In genomic region chr22:24247564-24248344, GRCh38 we compare ENCODE assay signal across 8 cellular contexts. TPM values are rescaled to one million over a fixed set of nuclear protein-coding genes. Genes with fewer than 3 reads are reported as not detected.
DNase-seq lines count a peak whose midpoint lies in the region; ATAC-seq, FAIRE-seq and TF ChIP-seq lines count a peak whose summit lies in the region.

No MANE protein-coding gene starts in this region.

- peak; percentile 90 for FAIRE-seq in endothelial cell of umbilical vein (lab: Jason Lieb, UNC)

- DNase-seq in AG04450 (ENCODE audit: low read depth, low spot score): peak; percentile 90
- DNase-seq in NCI-H526 treated with DMSO at 0.1 percent for 48 hours (lab: John Stamatoyannopoulos, UW): peak; percentile 6
- DNase-seq in activated CD4-positive, alpha-beta T cell treated with anti-CD3 and anti-CD28 coated beads, Interleukin-2, amount 50 U/mL, for 48 hours: peak; percentile 54 to 66
- DNase-seq in endothelial cell of umbilical vein (ENCODE audit: low read depth, low spot score): peak; percentile 81
- peak; percentile 68 to 81 for DNase-seq in mesothelial cell of epicardium (ENCODE audit: low spot score in 2 of 2, unreplicated experiment in 2 of 2)

- H3K36me3 ChIP-seq in endothelial cell of umbilical vein (ENCODE audit: control insufficient read depth in 2 of 2, extremely low read depth in 1 of 2, insufficient read depth in 2 of 2, low read length in 2 of 2): no peaks in the 10 kb centered on the region

- H3K27ac ChIP-seq in AG04450 (ENCODE audit: low read depth, low read length): peak overlapping the region; percentile 98
- H3K27ac ChIP-seq in endothelial cell of umbilical vein (ENCODE audit: insufficient read depth, low read depth, low read length): peak overlapping the region; percentile 0

- TF ChIP-seq POLR2A in endothelial cell of umbilical vein (IDR thresholded peaks at IDR 0.05; ENCODE audit: low read depth, low read length): peak; percentile 33

- H3K27me3 ChIP-seq in AG04450 (ENCODE audit: control insufficient read depth, insufficient read depth, low read length) (no peaks in the 10 kb centered on the region), endothelial cell of umbilical vein (ENCODE audit: control insufficient read depth in 2 of 2, insufficient read depth in 2 of 2, low read length in 2 of 2) (no peaks in the 10 kb centered on the region)

- no peak overlapping the region for H3K9ac ChIP-seq in endothelial cell of umbilical vein (replicated peaks; ENCODE audit: extremely low read depth, insufficient read depth, low read length)

- H3K9me1 ChIP-seq in endothelial cell of umbilical vein (replicated peaks; ENCODE audit: control insufficient read depth, extremely low read depth, insufficient read depth, low read length): no peaks in the 10 kb centered on the region

- H3K4me2 ChIP-seq in endothelial cell of umbilical vein (ENCODE audit: insufficient read depth, low read length): no peak overlapping the region

- no peaks in the 10 kb centered on the region for H3K27me3 Mint-ChIP-seq in mesothelial cell of epicardium (ENCODE audit: low read depth)
- H3K27me3 Mint-ChIP-seq in stimulated activated memory B cell treated with anti-CD40 and anti-IgM and Interleukin-4, amounts not matched to agents 10 μg/mL and 1 μg/mL and 100 μg/mL, for 72 hours: no peaks in the 10 kb centered on the region

- H3K4me1 ChIP-seq in endothelial cell of umbilical vein (ENCODE audit: control insufficient read depth, extremely low read depth, insufficient read depth, low read length): peaks cover 32% of the 10 kb centered on the region

- H3K79me2 ChIP-seq in endothelial cell of umbilical vein (ENCODE audit: control insufficient read depth, insufficient read depth, low read length): peaks cover 8% of the 10 kb centered on the region

- H3K4me1 Mint-ChIP-seq in mesothelial cell of epicardium: peaks cover 42% of the 10 kb centered on the region
- H3K4me1 Mint-ChIP-seq in stimulated activated memory B cell treated with anti-CD40 and anti-IgM and Interleukin-4, amounts not matched to agents 10 μg/mL and 1 μg/mL and 100 μg/mL, for 72 hours: peaks cover 22% of the 10 kb centered on the region

- no peak overlapping the region for H3K4me3 ChIP-seq in AG04450 (ENCODE audit: low read depth, low read length)
- no peak overlapping the region for H3K4me3 ChIP-seq in GM12875 (ENCODE audit: low read depth, low read length)
- no peak overlapping the region for H3K4me3 ChIP-seq in endothelial cell of umbilical vein (replicated peaks in 1 of 3; ENCODE audit: insufficient read depth in 1 of 3, low read depth in 1 of 3, low read length in 3 of 3)

- intact Hi-C loops in endothelial cell of umbilical vein (cut with micrococcal nuclease): loop anchor here (1.0 to 10.0 kb wide), 2 partner anchors 58 to 293 kb away; no protein-coding TSS in a partner anchor

- H3K9me3 ChIP-seq in AG04450 (ENCODE audit: control insufficient read depth, insufficient read depth, low read length) (no peaks in the 10 kb centered on the region), endothelial cell of umbilical vein (replicated peaks; ENCODE audit: control insufficient read depth, insufficient read depth, low read length) (no peaks in the 10 kb centered on the region)

- H3K27ac Mint-ChIP-seq in mesothelial cell of epicardium: peak overlapping the region; percentile 30
- H3K27ac Mint-ChIP-seq in stimulated activated memory B cell treated with anti-CD40 and anti-IgM and Interleukin-4, amounts not matched to agents 10 μg/mL and 1 μg/mL and 100 μg/mL, for 72 hours: no peak overlapping the region

- H2AFZ ChIP-seq in endothelial cell of umbilical vein (ENCODE audit: low read depth, low read length): peak overlapping the region; percentile 20

- no peaks in the 10 kb centered on the region for H3K9me3 Mint-ChIP-seq in mesothelial cell of epicardium
- no peaks in the 10 kb centered on the region for H3K9me3 Mint-ChIP-seq in stimulated activated memory B cell treated with anti-CD40 and anti-IgM and Interleukin-4, amounts not matched to agents 10 μg/mL and 1 μg/mL and 100 μg/mL, for 72 hours

- ATAC-seq in stimulated activated memory B cell treated with anti-CD40 and anti-IgM and Interleukin-4, amounts not matched to agents 10 μg/mL and 1 μg/mL and 100 μg/mL, for 72 hours: peak; percentile 65
- no peak for ATAC-seq in GM19463 (IDR thresholded peaks at IDR 0.05; ENCODE audit: unreplicated experiment)

- H4K20me1 ChIP-seq in endothelial cell of umbilical vein (replicated peaks; ENCODE audit: control insufficient read depth, extremely low read depth, insufficient read depth, low read length): no peaks in the 10 kb centered on the region

- POLR2A ChIA-PET in AG04450 (lab: Yijun Ruan, JAX) (interaction anchor here (0.9 to 1.2 kb wide), 2 partner anchors 50 to 58 kb away, joined by 3 to 14 read pairs; no protein-coding TSS in a partner anchor), endothelial cell of umbilical vein (lab: Charles Lee) (interaction anchor here (0.6 to 1.1 kb wide), 2 partner anchors 38 to 58 kb away, joined by 4 read pairs; no protein-coding TSS in a partner anchor)

- CTCF ChIA-PET in AG04450 (lab: Charles Lee): interaction anchor here (0.8 to 1.3 kb wide), 6 partner anchors 40 to 140 kb away, joined by 3 to 23 read pairs (median 3); no protein-coding TSS in a partner anchor
- CTCF ChIA-PET in endothelial cell of umbilical vein (lab: Charles Lee): interaction anchor here (0.6 to 5.5 kb wide), 14 partner anchors 13 to 186 kb away, joined by 3 to 164 read pairs (median 4); no protein-coding TSS in a partner anchor

- TF ChIP-seq CTCF in AG04450 (IDR thresholded peaks at IDR 0.05; ENCODE audit: low read depth, low read length): peak; percentile 88
- peak; percentile 82 for TF ChIP-seq CTCF in GM12875 (IDR thresholded peaks at IDR 0.05; ENCODE audit: borderline replicate concordance, insufficient read depth, low read depth, low read length)
- TF ChIP-seq CTCF in endothelial cell of umbilical vein (IDR thresholded peaks at IDR 0.05; ENCODE audit: extremely low read depth in 1 of 2, insufficient read depth in 1 of 2, low read depth in 1 of 2, low read length in 2 of 2): peak; percentile 77 to 95
- peak; percentile 72 for TF ChIP-seq CTCF in mesothelial cell of epicardium (IDR thresholded peaks at IDR 0.05; ENCODE audit: unreplicated experiment)

- H3K4me3 Mint-ChIP-seq in mesothelial cell of epicardium: no peak overlapping the region
- H3K4me3 Mint-ChIP-seq in stimulated activated memory B cell treated with anti-CD40 and anti-IgM and Interleukin-4, amounts not matched to agents 10 μg/mL and 1 μg/mL and 100 μg/mL, for 72 hours: no peak overlapping the region

- BruUV-seq in endothelial cell of umbilical vein (replicated peaks; lab: Mats Ljungman, UMichigan): no TSS peak

- dilution Hi-C loops in endothelial cell of umbilical vein (cut with MboI; ENCODE audit: extremely low pct_ligation_motif_present, low sequenced_read_pairs): no loop called here

- H3K36me3 Mint-ChIP-seq in mesothelial cell of epicardium: no peaks in the 10 kb centered on the region
- no peaks in the 10 kb centered on the region for H3K36me3 Mint-ChIP-seq in stimulated activated memory B cell treated with anti-CD40 and anti-IgM and Interleukin-4, amounts not matched to agents 10 μg/mL and 1 μg/mL and 100 μg/mL, for 72 hours

TF ChIP-seq in endothelial cell of umbilical vein, 7 proteins besides CTCF, POLR2A, EP300 and RAD21:
- TF ChIP-seq POLR2AphosphoS5 (IDR thresholded peaks at IDR 0.05; ENCODE audit: insufficient read depth, low read depth, low read length) (peak; percentile 46), EZH2 (IDR thresholded peaks at IDR 0.05; ENCODE audit: borderline replicate concordance, low read depth, low read length, severe bottlenecking) (no peak)

RNA-seq across cellular contexts. Expression of gene GGT5, which starts 2.9 kb away (rescaled TPM):
- polyA plus RNA-seq in AG04450 (2011; rRNA removed) (4.4 TPM in 2 replicates), endothelial cell of umbilical vein (293 and 501 TPM in 2 replicates)
- polyA minus RNA-seq in AG04450 (2011; rRNA and poly(A)+ RNA removed): 0.43 and 0.83 TPM in 2 replicates
- total RNA-seq in endothelial cell of umbilical vein (35.1 and 45.9 TPM in 2 replicates), mesothelial cell of epicardium (2.9 to 4.1 TPM (median 3.6 TPM) in 3 replicates)
- polyA plus RNA-seq in endothelial cell of umbilical vein (2011; cell fraction: cytosol; rRNA removed): 87.8 and 97.1 TPM in 2 replicates
- 197 and 275 TPM in 2 replicates for polyA plus RNA-seq in endothelial cell of umbilical vein (2011; cell fraction: nucleus; rRNA removed)
- 84.1 and 102 TPM in 2 replicates for polyA plus RNA-seq in endothelial cell of umbilical vein (2012)
- 197 and 218 TPM in 2 replicates for polyA minus RNA-seq in endothelial cell of umbilical vein
- polyA minus RNA-seq in endothelial cell of umbilical vein (2011; cell fraction: cytosol; rRNA and poly(A)+ RNA removed): not detected
- polyA minus RNA-seq in endothelial cell of umbilical vein (2011; cell fraction: nucleus; rRNA and poly(A)+ RNA removed): 68.1 and 104 TPM in 2 replicates

RNA-seq across cellular contexts. Expression of gene SPECC1L, which starts 22.9 kb away (rescaled TPM):
- polyA plus RNA-seq in AG04450 (2011; rRNA removed): 30.5 and 36.4 TPM in 2 replicates
- 49.1 and 52.7 TPM in 2 replicates for polyA minus RNA-seq in AG04450 (2011; rRNA and poly(A)+ RNA removed)
- 63.2 and 79.3 TPM in 2 replicates for total RNA-seq in endothelial cell of umbilical vein
- 18.8 and 22.8 TPM in 2 replicates for polyA plus RNA-seq in endothelial cell of umbilical vein
- 25.7 and 26.4 TPM in 2 replicates for polyA plus RNA-seq in endothelial cell of umbilical vein (2011; cell fraction: cytosol; rRNA removed)
- 52.7 and 57.4 TPM in 2 replicates for polyA plus RNA-seq in endothelial cell of umbilical vein (2011; cell fraction: nucleus; rRNA removed)
- polyA plus RNA-seq in endothelial cell of umbilical vein (2012): 29.0 and 36.1 TPM in 2 replicates
- 51.1 and 60.3 TPM in 2 replicates for polyA minus RNA-seq in endothelial cell of umbilical vein
- polyA minus RNA-seq in endothelial cell of umbilical vein (2011; cell fraction: cytosol; rRNA and poly(A)+ RNA removed): 15.2 TPM
- polyA minus RNA-seq in endothelial cell of umbilical vein (2011; cell fraction: nucleus; rRNA and poly(A)+ RNA removed): 55.3 and 60.1 TPM in 2 replicates
- total RNA-seq in mesothelial cell of epicardium: 80.8 to 88.0 TPM (median 82.9 TPM) in 3 replicates

Comparison
In these comparisons a context has a peak if more than half of its experiments do, and no peak if none do; other contexts are left out.
1. DNase-seq: peak in every context shown above with its lines; median percentile 90 in AG04450; 81 in endothelial cell of umbilical vein; 74 in mesothelial cell of epicardium; 60 in activated CD4-positive, alpha-beta T cell treated with anti-CD3 and anti-CD28 coated beads, Interleukin-2, amount 50 U/mL, for 48 hours; 6 in NCI-H526 treated with DMSO at 0.1 percent for 48 hours.